1 cellular context compared by ENCODE assay signal in the genomic region with DNA sequence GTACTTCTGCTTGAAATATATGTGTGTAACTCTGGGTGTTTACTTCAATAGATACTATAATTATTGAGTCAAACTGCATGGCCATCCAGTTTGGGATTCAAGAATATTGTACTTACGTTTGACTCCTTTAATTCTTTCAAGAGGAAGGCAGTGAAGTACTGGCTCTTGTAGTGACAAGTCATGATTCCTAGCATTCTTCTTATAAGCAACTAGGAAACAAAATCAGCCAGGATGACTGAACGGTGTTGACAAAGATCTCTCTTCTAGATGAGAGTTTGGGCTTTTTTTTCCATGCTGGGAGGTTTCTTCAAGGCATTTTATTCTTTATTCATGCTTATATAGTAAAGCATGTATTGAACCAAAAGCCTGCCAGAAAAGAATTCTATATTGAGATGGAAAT.
TF ChIP-seq lines count a peak whose summit lies in the region.

No MANE protein-coding gene starts in this region.

TF ChIP-seq in WTC11, 78 proteins besides CTCF, POLR2A, EP300 and RAD21 (continued from another document):
- TF ChIP-seq, protein P1, sequence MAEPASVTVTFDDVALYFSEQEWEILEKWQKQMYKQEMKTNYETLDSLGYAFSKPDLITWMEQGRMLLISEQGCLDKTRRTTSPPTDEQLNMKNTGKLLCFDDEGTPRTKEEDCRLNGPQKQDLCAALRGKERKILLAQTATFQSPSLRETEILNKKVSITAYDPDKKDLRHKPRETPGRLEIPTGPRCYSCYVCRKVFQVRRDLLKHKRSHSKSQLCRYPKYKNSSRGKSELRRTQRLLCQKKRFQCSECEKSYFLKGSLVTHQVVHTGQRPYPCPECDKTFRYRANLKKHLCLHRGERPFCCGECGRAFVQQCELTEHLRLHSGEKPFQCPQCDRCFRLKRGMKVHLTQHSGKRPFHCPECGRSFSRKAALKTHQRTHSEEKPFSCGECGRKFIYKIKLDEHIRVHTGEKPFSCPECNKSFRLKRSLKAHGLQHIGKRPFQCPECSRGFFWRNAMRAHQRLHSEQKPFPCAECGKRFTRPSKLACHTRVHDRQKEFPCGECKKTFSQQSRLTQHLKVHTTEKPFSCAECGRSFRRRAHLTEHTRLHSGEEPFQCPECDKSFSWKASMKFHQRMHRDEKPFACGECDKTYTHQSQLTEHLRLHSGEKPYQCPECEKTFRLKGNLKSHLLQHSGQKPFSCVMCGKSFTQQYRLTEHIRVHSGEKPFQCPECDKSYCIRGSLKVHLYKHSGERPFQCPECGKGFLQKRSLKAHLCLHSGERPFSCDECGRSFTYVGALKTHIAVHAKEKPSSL (CRISPR knock-in tag; conservative IDR thresholded peaks at IDR 0.05), result no peak
